ENCODE assay signal across 16 cellular contexts in the genomic region with DNA sequence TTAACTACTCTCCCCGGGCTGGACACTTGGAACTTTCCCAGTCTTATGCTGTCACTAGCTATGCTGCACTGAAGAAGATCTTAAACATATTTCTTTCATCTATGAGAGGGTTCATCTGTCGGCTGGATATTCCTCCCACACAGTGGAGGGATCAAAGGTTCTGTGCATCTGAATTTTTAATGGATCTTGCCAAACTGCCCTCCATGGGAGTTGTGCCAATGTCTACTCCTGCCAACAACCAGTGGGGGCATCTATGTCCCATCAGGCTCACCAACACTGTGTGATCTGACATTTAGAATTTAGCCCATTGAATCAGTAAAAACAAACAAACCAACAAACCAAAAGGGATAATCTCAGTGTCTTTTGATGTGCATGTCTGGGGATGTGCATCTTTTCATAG. TPM values are rescaled to one million over a fixed set of nuclear protein-coding genes. Genes with fewer than 3 reads are reported as not detected.
"Had no signal": no experiment of that assay in that cellular context is flagged by ENCODE, and none has a peak within 500 bp of the region (broad histone marks: within the 10 kb centered on the region; RNA-seq: fewer than 3 reads in every experiment).

No MANE protein-coding gene starts in this region.

RNA-seq across cellular contexts. Expression of gene PNMA6F, which starts 32.8 kb away (rescaled TPM):
- total RNA-seq: naive thymus-derived CD4-positive, alpha-beta T cell; natural killer cell; osteoblast; ovary; progenitor cell of endocrine pancreas; psoas muscle; renal cortical epithelial cell; right cardiac atrium; sciatic nerve; smooth muscle cell; spleen; suprapubic skin; transverse colon; upper lobe of right lung; urinary bladder; vagina had no signal
- polyA plus RNA-seq: naive thymus-derived CD4-positive, alpha-beta T cell; psoas muscle; right cardiac atrium; smooth muscle cell; spleen; urinary bladder had no signal
